20 cellular contexts compared by ENCODE assay signal in genomic region chr3:43728476-43728875, GRCh38. TPM values are rescaled to one million over a fixed set of nuclear protein-coding genes. Genes with fewer than 3 reads are reported as not detected.
A peak's percentile ranks its signal among the peaks of the same experiment; 100 is the strongest.
DNase-seq lines count a peak whose midpoint lies in the region; ATAC-seq, FAIRE-seq and TF ChIP-seq lines count a peak whose summit lies in the region.
"Had no signal": no experiment of that assay in that cellular context is flagged by ENCODE, and none has a peak within 500 bp of the region (broad histone marks: within the 10 kb centered on the region; RNA-seq: fewer than 3 reads in every experiment).

No MANE protein-coding gene starts in this region.

- H3K9me3 ChIP-seq in GM23248 (ENCODE audit: low read depth), result no peaks in the 10 kb centered on the region
- H3K9me3 ChIP-seq in adipocyte (ENCODE audit: control insufficient read depth, low read length), result no peaks in the 10 kb centered on the region
- H3K9me3 ChIP-seq in small intestine (ENCODE audit: control insufficient read depth, low read depth), result no peaks in the 10 kb centered on the region
- no peaks in the 10 kb centered on the region for H3K9me3 ChIP-seq in sigmoid colon
- H3K9me3 ChIP-seq: BE2C had no signal

- no peak for TF ChIP-seq EP300 in sigmoid colon (IDR thresholded peaks at IDR 0.05)

- H3K9me2 ChIP-seq in GM23248 (ENCODE audit: insufficient read depth), result no peaks in the 10 kb centered on the region

- no peak overlapping the region for H3K4me3 ChIP-seq in GM23248
- H3K4me3 ChIP-seq in adipocyte (ENCODE audit: low read length), result no peak overlapping the region
- H3K4me3 ChIP-seq in mesendoderm (ENCODE audit: low read length), result no peak overlapping the region
- no peak overlapping the region for H3K4me3 ChIP-seq in small intestine (ENCODE audit: low read depth in 1 of 2, low read length in 2 of 2)
- no peak overlapping the region for H3K4me3 ChIP-seq in sigmoid colon
- H3K4me3 ChIP-seq: GM23338 had no signal

- H3K79me1 ChIP-seq in mesendoderm (ENCODE audit: low read length), result no peaks in the 10 kb centered on the region

- peaks cover 36% of the 10 kb centered on the region for H3K4me1 ChIP-seq in GM23248 (ENCODE audit: insufficient read depth)
- peaks cover 41% of the 10 kb centered on the region for H3K4me1 ChIP-seq in adipocyte (ENCODE audit: control insufficient read depth, insufficient read depth, low read length)
- no peaks in the 10 kb centered on the region for H3K4me1 ChIP-seq in mesendoderm (ENCODE audit: control insufficient read depth, low read depth, low read length)
- peaks cover 0 to 4% of the 10 kb centered on the region in 2 donors for H3K4me1 ChIP-seq in small intestine (ENCODE audit: control insufficient read depth in 2 of 2, insufficient read depth in 1 of 2, low read depth in 1 of 2, low read length in 1 of 2)
- peaks cover 0 to 5% (median under 1%) of the 10 kb centered on the region in 4 donors for H3K4me1 ChIP-seq in sigmoid colon
- H3K4me1 ChIP-seq: BE2C had no signal

- FAIRE-seq in small intestine (lab: Jason Lieb, UNC), result no peak
- FAIRE-seq: D721Med, G401.6, GM12892 had no signal

- no peaks in the 10 kb centered on the region for H3K79me2 ChIP-seq in GM23248 (ENCODE audit: insufficient read depth)
- H3K79me2 ChIP-seq in mesendoderm (ENCODE audit: control insufficient read depth, insufficient read depth, low read length), result no peaks in the 10 kb centered on the region

- no peak overlapping the region for H2AFZ ChIP-seq in GM23248
- H2AFZ ChIP-seq: GM23338 had no signal

- no peaks in the 10 kb centered on the region for H4K20me1 ChIP-seq in GM23248 (ENCODE audit: insufficient read depth)

- TF ChIP-seq CTCF in sigmoid colon (IDR thresholded peaks at IDR 0.05), result no peak

- 83 to 87% methylated on average over 5 of the region's 5 CpGs for WGBS in GM23248 (ENCODE audit: low coverage in 1 of 2, low lambda C conversion rate in 2 of 2, missing lambda C conversion rate in 2 of 2), 2 experiments
- WGBS in mesendoderm (ENCODE audit: extremely low coverage, insufficient coverage, low lambda C conversion rate), result no CpG with 5 or more reads among the region's 5 CpGs
- WGBS in small intestine, 3 donors, result 42 to 66% (median 45%) methylated on average over 5 of the region's 5 CpGs
- 73 to 75% methylated on average over 5 of the region's 5 CpGs for WGBS in sigmoid colon, 2 donors

- H2BK5ac ChIP-seq in mesendoderm (ENCODE audit: low read length), result no peak overlapping the region

- TF ChIP-seq POLR2A in sigmoid colon (IDR thresholded peaks at IDR 0.05), result no peak

- H3K9ac ChIP-seq in GM23248 (no peak overlapping the region), adipocyte (ENCODE audit: low read length) (peak overlapping the region; percentile 44), mesendoderm (ENCODE audit: low read length) (no peak overlapping the region)

- DNase-seq in GM23248 (no peak), adipocyte (ENCODE audit: low read depth) (no peak), mesendoderm (peak; percentile 45), small intestine (peak; percentile 67), sigmoid colon (no peak), anterior cingulate cortex (lab: John Stamatoyannopoulos, UW) (no peak)
- DNase-seq: 8988T; BE2C; CD4-positive, alpha-beta memory T cell; DMS153; DMS79 treated with DMSO at 0.1 percent for 48 hours; EL; H7 had no signal

- H2AK5ac ChIP-seq in mesendoderm (ENCODE audit: low read length), result no peak overlapping the region

- H3K27me3 ChIP-seq in GM23248 (replicated peaks; ENCODE audit: insufficient read depth) (no peaks in the 10 kb centered on the region), adipocyte (replicated peaks; ENCODE audit: control insufficient read depth, insufficient read depth, low read length) (no peaks in the 10 kb centered on the region), mesendoderm (ENCODE audit: insufficient read depth, low read length, poor library complexity) (no peaks in the 10 kb centered on the region), small intestine (ENCODE audit: control insufficient read depth in 2 of 2, insufficient read depth in 2 of 2, low read length in 2 of 2) (no peaks in the 10 kb centered on the region), sigmoid colon (no peaks in the 10 kb centered on the region)
- H3K27me3 ChIP-seq: BE2C had no signal

- H4K5ac ChIP-seq in mesendoderm (ENCODE audit: low read length), result no peak overlapping the region

- no peak overlapping the region for H3K18ac ChIP-seq in mesendoderm (ENCODE audit: low read length)

- in situ Hi-C loops in GM23248 (cut with MboI), result no loop called here

- H3K4me2 ChIP-seq in GM23248 (ENCODE audit: unreplicated experiment) (peak overlapping the region; percentile 43), mesendoderm (ENCODE audit: low read length) (no peak overlapping the region)
- H3K4me2 ChIP-seq: GM23338 had no signal

- H2BK15ac ChIP-seq in mesendoderm (replicated peaks; ENCODE audit: low read depth), result no peak overlapping the region

- H4K8ac ChIP-seq in mesendoderm (ENCODE audit: low read depth, low read length), result no peak overlapping the region

- peaks cover 45% of the 10 kb centered on the region for H3F3A ChIP-seq in GM23248 (ENCODE audit: insufficient read depth)

- H3K27ac ChIP-seq in GM23248, result peak overlapping the region; percentile 66
- H3K27ac ChIP-seq in mesendoderm (ENCODE audit: low read depth, low read length), result no peak overlapping the region
- H3K27ac ChIP-seq in small intestine (ENCODE audit: low read depth in 1 of 2, low read length in 1 of 2), result peak overlapping the region in 1 of 2 donors; percentile 50
- no peak overlapping the region for H3K27ac ChIP-seq in sigmoid colon
- H3K27ac ChIP-seq: C4-2B had no signal

- intact Hi-C loops in sigmoid colon (cut with DNase I), result no loop called here

- no peak overlapping the region for H3K56ac ChIP-seq in mesendoderm (ENCODE audit: low read length)

- H3K23ac ChIP-seq in mesendoderm (ENCODE audit: low read length), result no peak overlapping the region

- H2BK120ac ChIP-seq in mesendoderm (ENCODE audit: low read depth, low read length), result no peak overlapping the region

- ATAC-seq in GM18511 (IDR thresholded peaks at IDR 0.05; ENCODE audit: unreplicated experiment) (no peak), HG02798 (IDR thresholded peaks at IDR 0.05; ENCODE audit: poor library complexity, unreplicated experiment) (no peak)
- ATAC-seq: GM23338 had no signal

- no peak overlapping the region for H3K4ac ChIP-seq in mesendoderm (ENCODE audit: low read depth, low read length)

- no peaks in the 10 kb centered on the region for H3K36me3 ChIP-seq in GM23248 (ENCODE audit: low read depth)
- peaks cover 5% of the 10 kb centered on the region for H3K36me3 ChIP-seq in adipocyte (ENCODE audit: control insufficient read depth, insufficient read depth, low read length, severe bottlenecking)
- no peaks in the 10 kb centered on the region for H3K36me3 ChIP-seq in mesendoderm (ENCODE audit: control insufficient read depth, insufficient read depth, low read length)
- H3K36me3 ChIP-seq in small intestine (ENCODE audit: control insufficient read depth in 2 of 2, insufficient read depth in 2 of 2, low read length in 2 of 2), result peaks cover 0 to 2% of the 10 kb centered on the region in 2 donors
- peaks cover 0 to 12% (median 0%) of the 10 kb centered on the region in 4 donors for H3K36me3 ChIP-seq in sigmoid colon
- H3K36me3 ChIP-seq: BE2C had no signal

RNA-seq across cellular contexts. Expression of gene ABHD5, which starts 37.7 kb away (rescaled TPM):
- total RNA-seq in GM23248 (2014; rRNA removed; shearing (Covaris generic)), result 45.5 and 54.3 TPM in 2 replicates
- polyA plus RNA-seq in GM23248 (2016; fragmentation: Nextera tagmentation; extraction: Ambion mirVana) (31.4 and 32.3 TPM in 2 replicates), small intestine (10 to 100 TPM; 13.8 to 30.0 (median 27.8) TPM), sigmoid colon (10 to 100 TPM; 16.9 to 48.3 (median 22.2) TPM)
- polyA plus RNA-seq in mesendoderm (2013, experiment 1 of 2), result 16.9 TPM
- 16.2 TPM for polyA plus RNA-seq in mesendoderm (2013, experiment 2 of 2)
- 10 to 100 TPM; 11.1 to 24.7 (median 22.3) TPM for total RNA-seq in sigmoid colon

Comparison
In these comparisons a context has a peak if more than half of its experiments do, and no peak if none do; other contexts are left out.
1. DNase-seq: peak in mesendoderm (single experiment) and small intestine (single experiment); none in GM23248 (single experiment), adipocyte (single experiment), sigmoid colon (single experiment) and anterior cingulate cortex (0 of 58).